In genomic region chr14:70907996-70908917, GRCh38 we compare ENCODE assay signal across 8 cellular contexts. TPM values are rescaled to one million over a fixed set of nuclear protein-coding genes. Genes with fewer than 3 reads are reported as not detected.
DNase-seq lines count a peak whose midpoint lies in the region; ATAC-seq and TF ChIP-seq lines count a peak whose summit lies in the region.

No MANE protein-coding gene starts in this region.

- H2AFZ ChIP-seq in SK-N-SH (ENCODE audit: low read depth), result peak overlapping the region; percentile 67

- peak overlapping the region; percentile 86 to 98 (median 96) for H3K9ac ChIP-seq in BLaER1 treated with 17β-estradiol and CSF1 and Interleukin-3, amounts not matched to agents 10 nM and 100 nM
- H3K9ac ChIP-seq in SK-N-SH (peak overlapping the region; percentile 91), adipocyte (ENCODE audit: low read length) (peak overlapping the region; percentile 95)

- no peaks in the 10 kb centered on the region for H3F3A ChIP-seq in SK-N-SH (replicated peaks; ENCODE audit: insufficient read depth)

- CTCF ChIA-PET in SK-N-SH (lab: Yijun Ruan, JAX), result interaction anchor here (0.6 to 4.4 kb wide), 19 partner anchors 9 to 836 kb away, joined by 3 to 59 read pairs (median 5); no protein-coding TSS in a partner anchor

- TF ChIP-seq EP300 in SK-N-SH (IDR thresholded peaks at IDR 0.05; ENCODE audit: borderline replicate concordance in 1 of 2, low read depth in 1 of 2, low read length in 1 of 2), result no peak

- peaks cover 0 to 19% (median 8%) of the 10 kb centered on the region in 11 experiments; a peak in 11 of 22 replicates for H3K36me3 ChIP-seq in BLaER1 treated with 17β-estradiol and CSF1 and Interleukin-3, amounts not matched to agents 10 nM and 100 nM
- H3K36me3 ChIP-seq in SK-N-SH (replicated peaks in 1 of 2; ENCODE audit: control insufficient read depth in 1 of 2, insufficient read depth in 2 of 2, low read length in 1 of 2) (no peaks in the 10 kb centered on the region), adipocyte (ENCODE audit: control insufficient read depth, insufficient read depth, low read length, severe bottlenecking) (no peaks in the 10 kb centered on the region), vagina (no peaks in the 10 kb centered on the region)

- ATAC-seq in GM19372 (IDR thresholded peaks at IDR 0.05; ENCODE audit: low read depth, unreplicated experiment) (peak; percentile 23), HG03457 (IDR thresholded peaks at IDR 0.05; ENCODE audit: unreplicated experiment) (peak; percentile 6)

- intact Hi-C loops in cardiac septum (cut with DNase I), result loop anchor here (5.0 kb wide), 3 partner anchors 64 to 91 kb away; no protein-coding TSS in a partner anchor
- intact Hi-C loops in vagina (cut with DNase I), result no loop called here

- H3K4me2 ChIP-seq in BLaER1 treated with 17β-estradiol and CSF1 and Interleukin-3, amounts not matched to agents 10 nM and 100 nM, result peak overlapping the region; percentile 78 to 96 (median 89)
- peak overlapping the region; percentile 80 for H3K4me2 ChIP-seq in SK-N-SH

- WGBS in SK-N-SH (ENCODE audit: low lambda C conversion rate), result 0% methylated on average over 5 of the region's 85 CpGs

- POLR2A ChIA-PET in SK-N-SH (lab: Yijun Ruan, JAX), result interaction anchor here (0.7 kb wide), 1 partner anchor 81 kb away, joined by 3 read pairs; no protein-coding TSS in a partner anchor

- H3K27ac Mint-ChIP-seq in osteocyte (ENCODE audit: unreplicated experiment), result peak overlapping the region; percentile 89

- H3K4me3 Mint-ChIP-seq in osteocyte (ENCODE audit: unreplicated experiment), result peak overlapping the region; percentile 90

- TF ChIP-seq RAD21 in SK-N-SH (IDR thresholded peaks at IDR 0.05; ENCODE audit: low read length), result no peak

- peak overlapping the region; percentile 84 to 99 (median 98) for H3K4me3 ChIP-seq in BLaER1 treated with 17β-estradiol and CSF1 and Interleukin-3, amounts not matched to agents 10 nM and 100 nM
- H3K4me3 ChIP-seq in SK-N-SH (ENCODE audit: low read depth in 2 of 2, low read length in 1 of 2) (peak overlapping the region; percentile 80 to 96), adipocyte (ENCODE audit: low read length) (peak overlapping the region; percentile 90), vagina (peak overlapping the region; percentile 84 to 88)

- H3K27me3 Mint-ChIP-seq in osteocyte (ENCODE audit: unreplicated experiment), result no peaks in the 10 kb centered on the region

- peaks cover 17 to 36% (median 26%) of the 10 kb centered on the region in 10 experiments for H3K4me1 ChIP-seq in BLaER1 treated with 17β-estradiol and CSF1 and Interleukin-3, amounts not matched to agents 10 nM and 100 nM
- H3K4me1 ChIP-seq in SK-N-SH (ENCODE audit: control insufficient read depth in 1 of 2, insufficient read depth in 2 of 2, low read depth in 1 of 2, low read length in 1 of 2) (peaks cover 8 to 16% of the 10 kb centered on the region in 2 experiments; a peak in 3 of 4 replicates), adipocyte (ENCODE audit: control insufficient read depth, insufficient read depth, low read length) (peaks cover 64% of the 10 kb centered on the region), vagina (peaks cover 57% of the 10 kb centered on the region)

- TF ChIP-seq CTCF in SK-N-SH (IDR thresholded peaks at IDR 0.05) (no peak), osteocyte (IDR thresholded peaks at IDR 0.05) (no peak), vagina (IDR thresholded peaks at IDR 0.05) (no peak)

- H3K9me2 ChIP-seq in SK-N-SH, result no peaks in the 10 kb centered on the region

- peaks cover 0 to 6% (median 0%) of the 10 kb centered on the region in 11 experiments; a peak in 2 of 22 replicates for H3K9me3 ChIP-seq in BLaER1 treated with 17β-estradiol and CSF1 and Interleukin-3, amounts not matched to agents 10 nM and 100 nM (replicated peaks in 1 of 11)
- H3K9me3 ChIP-seq in SK-N-SH (no peaks in the 10 kb centered on the region), adipocyte (ENCODE audit: control insufficient read depth, low read length) (no peaks in the 10 kb centered on the region), vagina (no peaks in the 10 kb centered on the region)

- H3K27me3 ChIP-seq in BLaER1 treated with 17β-estradiol and CSF1 and Interleukin-3, amounts not matched to agents 10 nM and 100 nM, result no peaks in the 10 kb centered on the region
- H3K27me3 ChIP-seq in SK-N-SH (ENCODE audit: insufficient read depth) (no peaks in the 10 kb centered on the region), adipocyte (replicated peaks; ENCODE audit: control insufficient read depth, insufficient read depth, low read length) (no peaks in the 10 kb centered on the region), vagina (no peaks in the 10 kb centered on the region)

- H3K79me2 ChIP-seq in SK-N-SH (ENCODE audit: insufficient read depth), result peaks cover 62% of the 10 kb centered on the region

- H3K4me1 Mint-ChIP-seq in osteocyte (ENCODE audit: unreplicated experiment), result peaks cover 48% of the 10 kb centered on the region

- peaks cover 21 to 52% (median 43%) of the 10 kb centered on the region in 11 experiments for H4K20me1 ChIP-seq in BLaER1 treated with 17β-estradiol and CSF1 and Interleukin-3, amounts not matched to agents 10 nM and 100 nM
- H4K20me1 ChIP-seq in SK-N-SH (ENCODE audit: insufficient read depth), result peaks cover 46% of the 10 kb centered on the region

- H3K27ac ChIP-seq in BLaER1 treated with 17β-estradiol and CSF1 and Interleukin-3, amounts not matched to agents 10 nM and 100 nM, result peak overlapping the region; percentile 85 to 96 (median 94)
- H3K27ac ChIP-seq in SK-N-SH (ENCODE audit: low read depth in 2 of 2, low read length in 1 of 2), result peak overlapping the region; percentile 84 to 93
- peak overlapping the region; percentile 96 for H3K27ac ChIP-seq in vagina

- H3K36me3 Mint-ChIP-seq in osteocyte (ENCODE audit: unreplicated experiment), result no peaks in the 10 kb centered on the region

- TF ChIP-seq POLR2A in vagina (IDR thresholded peaks at IDR 0.05), result no peak

- DNase-seq in SK-N-SH (peak; percentile 78), adipocyte (ENCODE audit: low read depth) (peak; percentile 77), cardiac septum (ENCODE audit: low spot score) (peak; percentile 85), osteocyte (ENCODE audit: extremely low spot score, unreplicated experiment) (peak; percentile 85), vagina (ENCODE audit: extremely low spot score in 2 of 2) (no peak)

- no peaks in the 10 kb centered on the region for H3K9me3 Mint-ChIP-seq in osteocyte (ENCODE audit: unreplicated experiment)

TF ChIP-seq in SK-N-SH, 30 proteins besides CTCF, POLR2A, EP300 and RAD21:
- TF ChIP-seq TEAD4 (IDR thresholded peaks at IDR 0.05; ENCODE audit: borderline replicate concordance, insufficient read depth) (0 out of 2 replicates have a peak, but pooled peaks have one; percentile 8), CHD2 (IDR thresholded peaks at IDR 0.05; ENCODE audit: low read length, partially characterized antibody) (peak; percentile 16), NRF1 (IDR thresholded peaks at IDR 0.05; ENCODE audit: low read depth, low read length) (no peak), TCF12 (IDR thresholded peaks at IDR 0.05) (no peak), SIN3A (IDR thresholded peaks at IDR 0.05; ENCODE audit: borderline replicate concordance, low read depth, low read length) (0 out of 2 replicates have a peak, but pooled peaks have one; percentile 66), GATA2 (CRISPR knock-in tag; IDR thresholded peaks at IDR 0.05) (no peak; the same call in 1 of the 2 replicates), JUND (IDR thresholded peaks at IDR 0.05) (0 out of 2 replicates have a peak, but pooled peaks have one; percentile 8), MXI1 (IDR thresholded peaks at IDR 0.05; ENCODE audit: low read depth, low read length) (peak; percentile 30; the same call in 1 of the 2 replicates), RFX5 (IDR thresholded peaks at IDR 0.05; ENCODE audit: low read length) (no peak)

RNA-seq across cellular contexts. Expression of gene PCNX1, which starts 1.0 kb away (rescaled TPM):
- polyA plus RNA-seq in SK-N-SH (2012; rRNA removed), result 9.4 and 13.6 TPM in 2 replicates
- polyA plus RNA-seq in SK-N-SH (2012; cell fraction: cytosol; rRNA removed), result 9.1 and 10.1 TPM in 2 replicates
- polyA plus RNA-seq in SK-N-SH (2012; cell fraction: nucleus; rRNA removed), result 21.1 and 30.6 TPM in 2 replicates
- total RNA-seq in cardiac septum, result 46.2 TPM
- 72.2 and 83.9 TPM in 2 replicates for total RNA-seq in osteocyte
- total RNA-seq in vagina, result 59.7 TPM

Comparison
In these comparisons a context has a peak if more than half of its experiments do, and no peak if none do; other contexts are left out.
1. DNase-seq: peak in SK-N-SH (single experiment), adipocyte (single experiment), cardiac septum (single experiment) and osteocyte (single experiment); none in vagina (0 of 2).
2. Peak in every context shown above with its lines, with median percentiles within 50 percentile points of each other: H3K27ac ChIP-seq, H3K4me3 ChIP-seq and H3K9ac ChIP-seq.